1 cellular context compared by ENCODE assay signal in genomic region chr1:8171751-8172464, GRCh38.
TF ChIP-seq lines count a peak whose summit lies in the region.

No MANE protein-coding gene starts in this region.

TF ChIP-seq in liver, 16 proteins besides CTCF, POLR2A, EP300 and RAD21:
- TF ChIP-seq HNF4A (conservative IDR thresholded peaks at IDR 0.05) (no peak), REST (IDR thresholded peaks at IDR 0.05) (no peak), ATF3 (IDR thresholded peaks at IDR 0.05) (no peak), NR2F2 (IDR thresholded peaks at IDR 0.05) (no peak), HNF4G (IDR thresholded peaks at IDR 0.05) (no peak), YY1 (IDR thresholded peaks at IDR 0.05) (no peak), ZBTB33 (IDR thresholded peaks at IDR 0.05) (no peak), MAX (IDR thresholded peaks at IDR 0.05) (no peak), GABPA (IDR thresholded peaks at IDR 0.05 in 1 of 2, conservative IDR thresholded peaks at IDR 0.05 in 1 of 2) (no peak), SP1 (IDR thresholded peaks at IDR 0.05) (no peak), FOXA2 (IDR thresholded peaks at IDR 0.05) (no peak), FOXA1 (IDR thresholded peaks at IDR 0.05) (no peak), TAF1 (conservative IDR thresholded peaks at IDR 0.05) (no peak), JUND (IDR thresholded peaks at IDR 0.05) (no peak), EGR1 (IDR thresholded peaks at IDR 0.05; ENCODE audit: low read depth in 2 of 2) (no peak), RXRA (IDR thresholded peaks at IDR 0.05) (no peak)
TF ChIP-seq in liver: peak in this region for 0.
